In genomic region chr7:77975672-77976480, GRCh38 we compare ENCODE assay signal across 27 cellular contexts.
DNase-seq lines count a peak whose midpoint lies in the region; ATAC-seq, FAIRE-seq and TF ChIP-seq lines count a peak whose summit lies in the region.
"Had no signal": no experiment of that assay in that cellular context is flagged by ENCODE, and none has a peak within 500 bp of the region (broad histone marks: within the 10 kb centered on the region; RNA-seq: fewer than 3 reads in every experiment).

No MANE protein-coding gene starts in this region.

- no peaks in the 10 kb centered on the region for H3K9me2 ChIP-seq in Loucy (replicated peaks; ENCODE audit: low read depth, low read length)

- H3K27me3 ChIP-seq in Loucy (ENCODE audit: insufficient read depth, low read length, poor library complexity, severe bottlenecking) (no peaks in the 10 kb centered on the region), endothelial cell of umbilical vein (ENCODE audit: control insufficient read depth in 2 of 2, insufficient read depth in 2 of 2, low read length in 2 of 2) (no peaks in the 10 kb centered on the region)
- H3K27me3 ChIP-seq: BLaER1 had no signal

- ATAC-seq in HG02973 (IDR thresholded peaks at IDR 0.05; ENCODE audit: unreplicated experiment) = no peak
- ATAC-seq: Panc1 had no signal

- H3K36me3 ChIP-seq in Loucy (ENCODE audit: insufficient read depth, low read length) (no peaks in the 10 kb centered on the region), endothelial cell of umbilical vein (ENCODE audit: control insufficient read depth in 2 of 2, extremely low read depth in 1 of 2, insufficient read depth in 2 of 2, low read length in 2 of 2) (no peaks in the 10 kb centered on the region)
- H3K36me3 ChIP-seq: BLaER1, HAP-1 had no signal

- H3K9me3 ChIP-seq in Loucy (ENCODE audit: insufficient read depth, low read depth, low read length) (no peaks in the 10 kb centered on the region), endothelial cell of umbilical vein (replicated peaks; ENCODE audit: control insufficient read depth, insufficient read depth, low read length) (no peaks in the 10 kb centered on the region)
- H3K9me3 ChIP-seq: BLaER1, HAP-1 had no signal

- H2AFZ ChIP-seq in Loucy (ENCODE audit: low read length) = no peak overlapping the region
- H2AFZ ChIP-seq in endothelial cell of umbilical vein (ENCODE audit: low read depth, low read length) = no peak overlapping the region
- H2AFZ ChIP-seq: GM23248 had no signal

- dilution Hi-C loops in endothelial cell of umbilical vein (cut with MboI; ENCODE audit: extremely low pct_ligation_motif_present, low sequenced_read_pairs) = no loop called here

- no peak overlapping the region for H3K9ac ChIP-seq in Loucy (ENCODE audit: low read depth, low read length, poor library complexity, severe bottlenecking)
- H3K9ac ChIP-seq in endothelial cell of umbilical vein (replicated peaks; ENCODE audit: extremely low read depth, insufficient read depth, low read length) = no peak overlapping the region
- H3K9ac ChIP-seq: BLaER1, GM23248, KMS-11 had no signal

- H3K4me1 ChIP-seq in Loucy (ENCODE audit: insufficient read depth, low read length, poor library complexity, severe bottlenecking) (peaks cover 6% of the 10 kb centered on the region), endothelial cell of umbilical vein (ENCODE audit: control insufficient read depth, extremely low read depth, insufficient read depth, low read length) (no peaks in the 10 kb centered on the region)
- H3K4me1 ChIP-seq: BLaER1, HAP-1 had no signal

- intact Hi-C loops in endothelial cell of umbilical vein (cut with micrococcal nuclease) = no loop called here

- H3K4me2 ChIP-seq in Loucy (ENCODE audit: low read depth, low read length, poor library complexity, severe bottlenecking) (peak overlapping the region; percentile 33), endothelial cell of umbilical vein (ENCODE audit: insufficient read depth, low read length) (no peak overlapping the region)
- H3K4me2 ChIP-seq: BLaER1, KMS-11 had no signal

- no peak for TF ChIP-seq CTCF in Loucy (conservative IDR thresholded peaks at IDR 0.05; ENCODE audit: low read length)
- no peak for TF ChIP-seq CTCF in endothelial cell of umbilical vein (IDR thresholded peaks at IDR 0.05; ENCODE audit: extremely low read depth in 1 of 2, insufficient read depth in 1 of 2, low read depth in 1 of 2, low read length in 2 of 2)

- H3F3A ChIP-seq in Loucy (ENCODE audit: low read depth) = no peaks in the 10 kb centered on the region

- CTCF ChIA-PET in endothelial cell of umbilical vein (lab: Charles Lee) = no interaction called here

- peak; percentile 35 for DNase-seq in CMK (ENCODE audit: low read depth)
- no peak for DNase-seq in GM18507 (ENCODE audit: extremely low spot score, insufficient read length, low read depth)
- peak; percentile 3 for DNase-seq in endothelial cell of umbilical vein (ENCODE audit: low read depth, low spot score)
- no peak for DNase-seq in NCI-H1930 (lab: John Stamatoyannopoulos, UW)
- no peak for DNase-seq in NCI-H2227 treated with DMSO at 0.1 percent for 48 hours (lab: John Stamatoyannopoulos, UW)
- no peak for DNase-seq in activated CD8-positive, alpha-beta memory T cell treated with anti-CD3 and anti-CD28 coated beads, Interleukin-2, amount 50 U/mL, for 48 hours
- DNase-seq: CD4-positive, CD25-positive, alpha-beta regulatory T cell; COR-L47; DMS53; GM23248; HFFc6; NCI-H1092 treated with DMSO at 0.1 percent for 48 hours; NCI-H1436; NCI-H187; NCI-H2171 treated with DMSO at 0.1 percent for 48 hours; NCI-H524; NCI-H748 treated with DMSO at 0.1 percent for 48 hours; SHP77; SW 1271 had no signal

- BruUV-seq in endothelial cell of umbilical vein (replicated peaks; lab: Mats Ljungman, UMichigan) = no TSS peak

- H4K20me1 ChIP-seq in Loucy (ENCODE audit: insufficient read depth, low read length, poor library complexity, severe bottlenecking) (no peaks in the 10 kb centered on the region), endothelial cell of umbilical vein (replicated peaks; ENCODE audit: control insufficient read depth, extremely low read depth, insufficient read depth, low read length) (no peaks in the 10 kb centered on the region)
- H4K20me1 ChIP-seq: BLaER1 had no signal

- FAIRE-seq in GM18507 (lab: Jason Lieb, UNC) = peak; percentile 18
- FAIRE-seq in endothelial cell of umbilical vein (lab: Jason Lieb, UNC) = no peak
- FAIRE-seq: A204.1 had no signal

- TF ChIP-seq POLR2A in endothelial cell of umbilical vein (IDR thresholded peaks at IDR 0.05; ENCODE audit: low read depth, low read length) = no peak

- H3K79me2 ChIP-seq in Loucy (ENCODE audit: insufficient read depth, low read length) = no peaks in the 10 kb centered on the region
- no peaks in the 10 kb centered on the region for H3K79me2 ChIP-seq in endothelial cell of umbilical vein (ENCODE audit: control insufficient read depth, insufficient read depth, low read length)

- no peak overlapping the region for H3K4me3 ChIP-seq in Loucy (ENCODE audit: low read length, poor library complexity, severe bottlenecking)
- H3K4me3 ChIP-seq in endothelial cell of umbilical vein (replicated peaks in 1 of 3; ENCODE audit: insufficient read depth in 1 of 3, low read depth in 1 of 3, low read length in 3 of 3) = no peak overlapping the region
- H3K4me3 ChIP-seq: BLaER1, GM23248, HAP-1 had no signal

- no peaks in the 10 kb centered on the region for H3K9me1 ChIP-seq in endothelial cell of umbilical vein (replicated peaks; ENCODE audit: control insufficient read depth, extremely low read depth, insufficient read depth, low read length)

- POLR2A ChIA-PET in endothelial cell of umbilical vein (lab: Charles Lee) = interaction anchor here (0.7 kb wide), 1 partner anchor 480 kb away, joined by 3 read pairs; no protein-coding TSS in a partner anchor

- H3K27ac ChIP-seq in endothelial cell of umbilical vein (ENCODE audit: insufficient read depth, low read depth, low read length) = no peak overlapping the region
- H3K27ac ChIP-seq: BLaER1, GM23248, KMS-11, RWPE1 had no signal

TF ChIP-seq in endothelial cell of umbilical vein, 7 proteins besides CTCF, POLR2A, EP300 and RAD21:
- TF ChIP-seq MYC (IDR thresholded peaks at IDR 0.05; ENCODE audit: low read depth, low read length) = no peak
- no peak for TF ChIP-seq POLR2AphosphoS5 (IDR thresholded peaks at IDR 0.05; ENCODE audit: insufficient read depth, low read depth, low read length)
- TF ChIP-seq FOS (IDR thresholded peaks at IDR 0.05; ENCODE audit: borderline replicate concordance, insufficient read depth, low read length) = no peak
- no peak for TF ChIP-seq JUN (IDR thresholded peaks at IDR 0.05; ENCODE audit: borderline replicate concordance, insufficient read depth, insufficient read length, low read depth)
- no peak for TF ChIP-seq MAX (IDR thresholded peaks at IDR 0.05; ENCODE audit: insufficient read depth, insufficient read length)
- TF ChIP-seq GATA2 (IDR thresholded peaks at IDR 0.05; ENCODE audit: insufficient read depth, insufficient read length, low read depth, low read length) = no peak
- no peak for TF ChIP-seq EZH2 (IDR thresholded peaks at IDR 0.05; ENCODE audit: borderline replicate concordance, low read depth, low read length, severe bottlenecking)

Comparison
In these comparisons a context has a peak if more than half of its experiments do, and no peak if none do; other contexts are left out.
1. DNase-seq: peak in CMK (single experiment) and endothelial cell of umbilical vein (single experiment); none in GM18507 (single experiment), NCI-H1930 (0 of 2), NCI-H2227 treated with DMSO at 0.1 percent for 48 hours (single experiment) and activated CD8-positive, alpha-beta memory T cell treated with anti-CD3 and anti-CD28 coated beads, Interleukin-2, amount 50 U/mL, for 48 hours (single experiment).